In genomic region chr15:31554261-31554660, GRCh38 we compare ENCODE assay signal across 13 cellular contexts.
DNase-seq lines count a peak whose midpoint lies in the region; ATAC-seq, FAIRE-seq and TF ChIP-seq lines count a peak whose summit lies in the region.
"Had no signal": no experiment of that assay in that cellular context is flagged by ENCODE, and none has a peak within 500 bp of the region (broad histone marks: within the 10 kb centered on the region; RNA-seq: fewer than 3 reads in every experiment).

No MANE protein-coding gene starts in this region.

- H3K9me3 Mint-ChIP-seq in astrocyte (ENCODE audit: unreplicated experiment), result peaks cover 4% of the 10 kb centered on the region

- TF ChIP-seq CTCF in astrocyte (IDR thresholded peaks at IDR 0.05; ENCODE audit: insufficient read depth, low read depth, low read length) (no peak), heart left ventricle (IDR thresholded peaks at IDR 0.05) (no peak)

- peak in 1 of 2 donors; percentile 12 for TF ChIP-seq POLR2A in heart left ventricle (IDR thresholded peaks at IDR 0.05)

- H3K4me3 Mint-ChIP-seq in astrocyte (ENCODE audit: unreplicated experiment), result no peak overlapping the region
- H3K4me3 Mint-ChIP-seq: activated CD8-positive, alpha-beta T cell treated with anti-CD3 and anti-CD28 coated beads, Interleukin-2, amount 10 ng/mL, durations not matched to agents 7 days and 5 days had no signal

- no peaks in the 10 kb centered on the region for H3K79me2 ChIP-seq in astrocyte (ENCODE audit: insufficient read depth, low read length)

- no peak overlapping the region for H3K27ac Mint-ChIP-seq in astrocyte (ENCODE audit: unreplicated experiment)
- H3K27ac Mint-ChIP-seq: activated CD8-positive, alpha-beta T cell treated with anti-CD3 and anti-CD28 coated beads, Interleukin-2, amount 10 ng/mL, durations not matched to agents 7 days and 5 days had no signal

- intact Hi-C loops in heart left ventricle (cut with DNase I), result no loop called here

- H3K27ac ChIP-seq in astrocyte (ENCODE audit: low read depth, low read length) (peak overlapping the region; percentile 58), heart left ventricle (peak overlapping the region in 11 of 12 donors; percentile 47 to 75 (median 56)), skeletal muscle tissue (ENCODE audit: low read depth, low read length) (peak overlapping the region; percentile 18)
- H3K27ac ChIP-seq: 22Rv1, SJCRH30 had no signal

- peak overlapping the region; percentile 91 for H2AFZ ChIP-seq in astrocyte (ENCODE audit: low read depth, low read length)

- peaks cover 11% of the 10 kb centered on the region for H3K27me3 Mint-ChIP-seq in astrocyte (ENCODE audit: low read depth, unreplicated experiment)

- DNase-seq in NCI-H82 (lab: John Stamatoyannopoulos, UW), result peak; percentile 32
- no peak for DNase-seq in NCI-H82 treated with DMSO at 0.1 percent for 48 hours (lab: John Stamatoyannopoulos, UW; ENCODE audit: unreplicated experiment)
- peak; percentile 88 for DNase-seq in astrocyte (ENCODE audit: low read depth)
- DNase-seq in heart left ventricle, result peak; percentile 58 to 85 (median 65)
- no peak for DNase-seq in GM19239 (ENCODE audit: insufficient read length, low spot score)
- DNase-seq in central memory CD4-positive, alpha-beta T cell, result no peak
- DNase-seq: activated CD8-positive, alpha-beta T cell treated with anti-CD3 and anti-CD28 coated beads, Interleukin-2, amount 10 ng/mL, durations not matched to agents 7 days and 5 days; NCI-H2171 treated with DMSO at 0.1 percent for 48 hours; SJCRH30 had no signal

- peaks cover 2% of the 10 kb centered on the region for H3K4me1 Mint-ChIP-seq in astrocyte (ENCODE audit: low read depth, unreplicated experiment)

- H3K9ac ChIP-seq in astrocyte (ENCODE audit: low read length) (peak overlapping the region; percentile 23), skeletal muscle tissue (ENCODE audit: low read depth in 1 of 3, low read length in 3 of 3) (peak overlapping the region in 1 of 3 donors; percentile 16)

- no peaks in the 10 kb centered on the region for H3K36me3 Mint-ChIP-seq in astrocyte (ENCODE audit: low read depth, unreplicated experiment)

- H3K4me2 ChIP-seq in astrocyte (ENCODE audit: low read length), result peak overlapping the region; percentile 45

- H3K27me3 ChIP-seq in astrocyte (ENCODE audit: insufficient read depth, low read length), result no peaks in the 10 kb centered on the region
- H3K27me3 ChIP-seq in heart left ventricle, result no peaks in the 10 kb centered on the region
- no peaks in the 10 kb centered on the region for H3K27me3 ChIP-seq in skeletal muscle tissue (ENCODE audit: control insufficient read depth in 3 of 3, insufficient read depth in 3 of 3, low read length in 3 of 3)
- H3K27me3 ChIP-seq: SJCRH30, tibial nerve had no signal

- no peaks in the 10 kb centered on the region for H3K36me3 ChIP-seq in astrocyte (ENCODE audit: insufficient read depth, low read length)
- peaks cover 0 to 2% (median 0%) of the 10 kb centered on the region in 9 donors for H3K36me3 ChIP-seq in heart left ventricle
- H3K36me3 ChIP-seq in skeletal muscle tissue (ENCODE audit: control insufficient read depth in 3 of 3, insufficient read depth in 3 of 3, low read length in 3 of 3), result peaks cover 0 to 3% (median 0%) of the 10 kb centered on the region in 3 donors
- H3K36me3 ChIP-seq: SJCRH30 had no signal

- H3K4me1 ChIP-seq in astrocyte (ENCODE audit: insufficient read depth, low read length) (peaks cover 4% of the 10 kb centered on the region), heart left ventricle (peaks cover 0 to 19% (median 11%) of the 10 kb centered on the region in 12 donors), skeletal muscle tissue (ENCODE audit: control insufficient read depth in 3 of 3, insufficient read depth in 3 of 3, low read length in 3 of 3) (peaks cover 3 to 9% (median 6%) of the 10 kb centered on the region in 3 donors)
- H3K4me1 ChIP-seq: SJCRH30, tibial nerve had no signal

- FAIRE-seq in astrocyte (lab: Jason Lieb, UNC), result peak; percentile 79
- no peak for FAIRE-seq in GM19239 (lab: Jason Lieb, UNC)

- no peaks in the 10 kb centered on the region for H3K9me3 ChIP-seq in astrocyte (ENCODE audit: insufficient read depth, low read depth, low read length)
- H3K9me3 ChIP-seq in heart left ventricle, result no peaks in the 10 kb centered on the region
- no peaks in the 10 kb centered on the region for H3K9me3 ChIP-seq in skeletal muscle tissue (ENCODE audit: control insufficient read depth in 3 of 3, low read length in 3 of 3)
- H3K9me3 ChIP-seq: SJCRH30, tibial nerve had no signal

- peak; percentile 40 to 89 (median 79) for ATAC-seq in heart left ventricle
- ATAC-seq in HG03159 (IDR thresholded peaks at IDR 0.05; ENCODE audit: unreplicated experiment), result no peak
- ATAC-seq: activated CD8-positive, alpha-beta T cell treated with anti-CD3 and anti-CD28 coated beads, Interleukin-2, amount 10 ng/mL, durations not matched to agents 7 days and 5 days had no signal

- H4K20me1 ChIP-seq in astrocyte (ENCODE audit: insufficient read depth, low read length), result no peaks in the 10 kb centered on the region

- WGBS in heart left ventricle, 4 donors, result 34 to 54% (median 46%) methylated on average over 8 of the region's 8 CpGs

- H3K4me3 ChIP-seq in astrocyte (ENCODE audit: insufficient read depth, low read depth, low read length) (no peak overlapping the region), heart left ventricle (no peak overlapping the region), skeletal muscle tissue (ENCODE audit: low read length in 3 of 3) (no peak overlapping the region)
- H3K4me3 ChIP-seq: SJCRH30, tibial nerve had no signal

Comparison
In these comparisons a context has a peak if more than half of its experiments do, and no peak if none do; other contexts are left out.
1. DNase-seq: peak in NCI-H82 (single experiment), astrocyte (single experiment) and heart left ventricle (5 of 5); none in NCI-H82 treated with DMSO at 0.1 percent for 48 hours (single experiment), GM19239 (single experiment) and central memory CD4-positive, alpha-beta T cell (single experiment).
2. Peak in every context shown above with its lines, with median percentiles within 50 percentile points of each other: H3K27ac ChIP-seq.